ENCODE assay signal across 20 cellular contexts in genomic region chr1:230939806-230940489, GRCh38. TPM values are rescaled to one million over a fixed set of nuclear protein-coding genes. Genes with fewer than 3 reads are reported as not detected.
A peak's percentile ranks its signal among the peaks of the same experiment; 100 is the strongest.
DNase-seq lines count a peak whose midpoint lies in the region; ATAC-seq, FAIRE-seq and TF ChIP-seq lines count a peak whose summit lies in the region.
"Had no signal": no experiment of that assay in that cellular context is flagged by ENCODE, and none has a peak within 500 bp of the region (broad histone marks: within the 10 kb centered on the region; RNA-seq: fewer than 3 reads in every experiment).

No MANE protein-coding gene starts in this region.

- H3K27ac ChIP-seq in CD8-positive, alpha-beta T cell (ENCODE audit: low read depth, low read length) = no peak overlapping the region
- H3K27ac ChIP-seq in stomach (peak overlapping the region in 4 of 5 donors; percentile 9 to 65 (median 42)), pancreas (no peak overlapping the region)
- H3K27ac ChIP-seq: HL-60, SJCRH30 had no signal

- TF ChIP-seq CTCF in CD8-positive, alpha-beta T cell (IDR thresholded peaks at IDR 0.05) = no peak
- TF ChIP-seq CTCF in stomach (IDR thresholded peaks at IDR 0.05) = no peak
- no peak for TF ChIP-seq CTCF in pancreas (IDR thresholded peaks at IDR 0.05)

- H3K27me3 Mint-ChIP-seq in CD8-positive, alpha-beta T cell (ENCODE audit: low read depth) = no peaks in the 10 kb centered on the region
- peaks cover 0 to 4% (median 0%) of the 10 kb centered on the region in 3 donors for H3K27me3 Mint-ChIP-seq in immature natural killer cell (ENCODE audit: low read depth in 3 of 3)
- H3K27me3 Mint-ChIP-seq in activated T-helper 1 cell treated with anti-CD3 and anti-CD28 coated beads, Interleukin-12 subunit alpha, Interleukin-12 subunit beta, Interleukin-2, Interleukin-4 antibody, amounts not matched to agents 30 ng/mL and 10 ng/mL and 1 ng/mL, durations not matched to agents 14 hours and 24 hours and 36 hours (ENCODE audit: insufficient read depth) = no peaks in the 10 kb centered on the region
- H3K27me3 Mint-ChIP-seq: IgD-negative memory B cell had no signal

- POLR2A ChIA-PET in CD8-positive, alpha-beta T cell (lab: Charles Lee) = no interaction called here

- no peaks in the 10 kb centered on the region for H3K4me1 ChIP-seq in CD8-positive, alpha-beta T cell (ENCODE audit: insufficient read depth, low read length)
- H3K4me1 ChIP-seq in stomach (peaks cover 11 to 44% (median 30%) of the 10 kb centered on the region in 4 donors), pancreas (peaks cover 9 to 14% (median 13%) of the 10 kb centered on the region in 3 donors)
- H3K4me1 ChIP-seq: SJCRH30 had no signal

- no peaks in the 10 kb centered on the region for H3K9me3 ChIP-seq in CD8-positive, alpha-beta T cell (ENCODE audit: low read length)
- H3K9me3 ChIP-seq in stomach (no peaks in the 10 kb centered on the region), pancreas (no peaks in the 10 kb centered on the region)
- H3K9me3 ChIP-seq: SJCRH30 had no signal

- no peak for DNase-seq in CD8-positive, alpha-beta T cell
- DNase-seq in M059J (ENCODE audit: low read depth) (peak; percentile 28), immature natural killer cell (no peak), stomach (no peak), pancreas (no peak)
- no peak for DNase-seq in activated T-helper 1 cell treated with anti-CD3 and anti-CD28 coated beads, Interleukin-12 subunit alpha, Interleukin-12 subunit beta, Interleukin-2, Interleukin-4 antibody, amounts not matched to agents 30 ng/mL and 10 ng/mL and 1 ng/mL, durations not matched to agents 14 hours and 24 hours and 36 hours (ENCODE audit: low spot score)
- DNase-seq: C1 segment of cervical spinal cord, MV-4-11, NCI-H1417, NCI-H2029, NCI-H2171 treated with DMSO at 0.1 percent for 48 hours, NCI-H446 treated with DMSO at 0.1 percent for 48 hours, NCI-H748 treated with DMSO at 0.1 percent for 48 hours, RPMI8226, SJCRH30 had no signal

- CTCF ChIA-PET in CD8-positive, alpha-beta T cell (lab: Charles Lee) = no interaction called here

- no peak overlapping the region for H3K4me3 ChIP-seq in CD8-positive, alpha-beta T cell (ENCODE audit: low read depth, low read length)
- H3K4me3 ChIP-seq in stomach (no peak overlapping the region), pancreas (no peak overlapping the region)
- H3K4me3 ChIP-seq: SJCRH30 had no signal

- no peak for TF ChIP-seq POLR2A in stomach (IDR thresholded peaks at IDR 0.05)

- peaks cover 9% of the 10 kb centered on the region for H3K4me1 Mint-ChIP-seq in CD8-positive, alpha-beta T cell (ENCODE audit: low read depth)
- H3K4me1 Mint-ChIP-seq in immature natural killer cell = peaks cover 10 to 28% of the 10 kb centered on the region in 2 donors
- peaks cover 5% of the 10 kb centered on the region for H3K4me1 Mint-ChIP-seq in activated T-helper 1 cell treated with anti-CD3 and anti-CD28 coated beads, Interleukin-12 subunit alpha, Interleukin-12 subunit beta, Interleukin-2, Interleukin-4 antibody, amounts not matched to agents 30 ng/mL and 10 ng/mL and 1 ng/mL, durations not matched to agents 14 hours and 24 hours and 36 hours (ENCODE audit: low read depth)

- peak overlapping the region; percentile 1 for H3K27ac Mint-ChIP-seq in CD8-positive, alpha-beta T cell
- H3K27ac Mint-ChIP-seq in immature natural killer cell = peak overlapping the region in 4 of 6 donors; percentile 1 to 45 (median 13)
- H3K27ac Mint-ChIP-seq in activated T-helper 1 cell treated with anti-CD3 and anti-CD28 coated beads, Interleukin-12 subunit alpha, Interleukin-12 subunit beta, Interleukin-2, Interleukin-4 antibody, amounts not matched to agents 30 ng/mL and 10 ng/mL and 1 ng/mL, durations not matched to agents 14 hours and 24 hours and 36 hours = no peak overlapping the region
- H3K27ac Mint-ChIP-seq: IgD-negative memory B cell had no signal

- intact Hi-C loops in CD8-positive, alpha-beta T cell (cut with DNase I, micrococcal nuclease) = no loop called here
- intact Hi-C loops in stomach (cut with DNase I; ENCODE audit: low total_unique reads) (no loop called here), pancreas (cut with DNase I) (no loop called here)
- intact Hi-C loops in activated T-helper 1 cell treated with anti-CD3 and anti-CD28 coated beads, Interleukin-12 subunit alpha, Interleukin-12 subunit beta, Interleukin-2, Interleukin-4 antibody, amounts not matched to agents 30 ng/mL and 10 ng/mL and 1 ng/mL, durations not matched to agents 14 hours and 24 hours and 36 hours (cut with micrococcal nuclease) = no loop called here

- peaks cover 4% of the 10 kb centered on the region for H3K36me3 ChIP-seq in CD8-positive, alpha-beta T cell (ENCODE audit: insufficient read depth, low read length)
- peaks cover 0 to 25% (median 18%) of the 10 kb centered on the region in 4 donors for H3K36me3 ChIP-seq in stomach
- no peaks in the 10 kb centered on the region for H3K36me3 ChIP-seq in pancreas

- no peaks in the 10 kb centered on the region for H3K9me3 Mint-ChIP-seq in CD8-positive, alpha-beta T cell
- H3K9me3 Mint-ChIP-seq in immature natural killer cell = no peaks in the 10 kb centered on the region
- no peaks in the 10 kb centered on the region for H3K9me3 Mint-ChIP-seq in activated T-helper 1 cell treated with anti-CD3 and anti-CD28 coated beads, Interleukin-12 subunit alpha, Interleukin-12 subunit beta, Interleukin-2, Interleukin-4 antibody, amounts not matched to agents 30 ng/mL and 10 ng/mL and 1 ng/mL, durations not matched to agents 14 hours and 24 hours and 36 hours
- H3K9me3 Mint-ChIP-seq: IgD-negative memory B cell had no signal

- ATAC-seq in CD8-positive, alpha-beta T cell = no peak
- ATAC-seq in pancreas (no peak), HG03571 (IDR thresholded peaks at IDR 0.05; ENCODE audit: unreplicated experiment) (no peak)

- FAIRE-seq in pancreas (lab: Jason Lieb, UNC) = no peak
- FAIRE-seq: A204.1, HTR-8/SVneo had no signal

- H3K4me3 Mint-ChIP-seq in CD8-positive, alpha-beta T cell = no peak overlapping the region
- H3K4me3 Mint-ChIP-seq in immature natural killer cell = no peak overlapping the region
- no peak overlapping the region for H3K4me3 Mint-ChIP-seq in activated T-helper 1 cell treated with anti-CD3 and anti-CD28 coated beads, Interleukin-12 subunit alpha, Interleukin-12 subunit beta, Interleukin-2, Interleukin-4 antibody, amounts not matched to agents 30 ng/mL and 10 ng/mL and 1 ng/mL, durations not matched to agents 14 hours and 24 hours and 36 hours
- H3K4me3 Mint-ChIP-seq: IgD-negative memory B cell had no signal

- no peak for TF ChIP-seq EP300 in stomach (IDR thresholded peaks at IDR 0.05)

- 48 to 70% (median 62%) methylated on average over 4 of the region's 4 CpGs for WGBS in stomach, 5 donors
- 47 to 54% methylated on average over 4 of the region's 4 CpGs for WGBS in pancreas, 2 donors

- no peaks in the 10 kb centered on the region for H3K27me3 ChIP-seq in CD8-positive, alpha-beta T cell (ENCODE audit: insufficient read depth, low read length)
- H3K27me3 ChIP-seq in stomach (no peaks in the 10 kb centered on the region), pancreas (no peaks in the 10 kb centered on the region)
- H3K27me3 ChIP-seq: SJCRH30 had no signal

- H3K36me3 Mint-ChIP-seq in CD8-positive, alpha-beta T cell = peaks cover 62% of the 10 kb centered on the region
- peaks cover 15 to 29% (median 23%) of the 10 kb centered on the region in 3 donors for H3K36me3 Mint-ChIP-seq in immature natural killer cell
- peaks cover 30% of the 10 kb centered on the region for H3K36me3 Mint-ChIP-seq in activated T-helper 1 cell treated with anti-CD3 and anti-CD28 coated beads, Interleukin-12 subunit alpha, Interleukin-12 subunit beta, Interleukin-2, Interleukin-4 antibody, amounts not matched to agents 30 ng/mL and 10 ng/mL and 1 ng/mL, durations not matched to agents 14 hours and 24 hours and 36 hours (ENCODE audit: low read depth)

RNA-seq across cellular contexts. Expression of gene TTC13, which starts 38.7 kb away (rescaled TPM):
- 10 to 100 TPM; 15.2 to 19.3 TPM for total RNA-seq in CD8-positive, alpha-beta T cell
- total RNA-seq in M059J (2014; rRNA removed; shearing (Covaris generic)) = 15.5 and 18.5 TPM in 2 replicates
- polyA plus RNA-seq in immature natural killer cell = 10 to 100 TPM; 11.5 to 23.5 (median 15.9) TPM
- total RNA-seq in stomach = 100 to 1,000 TPM in 1 of 5 donors, 10 to 100 TPM in 4; 23.9 to 117 (median 53.3) TPM
- polyA plus RNA-seq in stomach = 1 to 10 TPM; 2.1 to 9.3 (median 3.9) TPM
- 10 to 100 TPM in 1 of 6 donors, 1 to 10 TPM in 5; 5.3 to 11.9 (median 8.2) TPM for total RNA-seq in pancreas
- polyA plus RNA-seq in pancreas = 10 to 100 TPM in 1 of 2 donors, 1 to 10 TPM in 1; 8.6 to 17.0 TPM
- total RNA-seq in activated T-helper 1 cell treated with anti-CD3 and anti-CD28 coated beads, Interleukin-12 subunit alpha, Interleukin-12 subunit beta, Interleukin-2, Interleukin-4 antibody, amounts not matched to agents 30 ng/mL and 10 ng/mL and 1 ng/mL, durations not matched to agents 14 hours and 24 hours and 36 hours = 20.7 and 21.8 TPM in 2 replicates

RNA-seq across cellular contexts. Expression of gene ARV1, which starts 38.9 kb away (rescaled TPM):
- 1 to 10 TPM; 1.4 to 1.5 TPM for total RNA-seq in CD8-positive, alpha-beta T cell
- 19.4 and 31.4 TPM in 2 replicates for total RNA-seq in M059J (2014; rRNA removed; shearing (Covaris generic))
- polyA plus RNA-seq in immature natural killer cell (10 to 100 TPM; 19.6 to 28.5 (median 24.4) TPM), stomach (10 to 100 TPM; 18.7 to 38.8 (median 18.9) TPM), pancreas (10 to 100 TPM; 17.8 to 20.1 TPM)
- total RNA-seq in stomach (10 to 100 TPM; 11.0 to 29.8 (median 13.9) TPM), pancreas (10 to 100 TPM in 1 of 6 donors, 1 to 10 TPM in 5; 7.4 to 11.0 (median 8.9) TPM)
- 14.3 and 14.6 TPM in 2 replicates for total RNA-seq in activated T-helper 1 cell treated with anti-CD3 and anti-CD28 coated beads, Interleukin-12 subunit alpha, Interleukin-12 subunit beta, Interleukin-2, Interleukin-4 antibody, amounts not matched to agents 30 ng/mL and 10 ng/mL and 1 ng/mL, durations not matched to agents 14 hours and 24 hours and 36 hours

Comparison
In these comparisons a context has a peak if more than half of its experiments do, and no peak if none do; other contexts are left out.
1. H3K27ac ChIP-seq: peak in stomach (4 of 5); none in CD8-positive, alpha-beta T cell (single experiment) and pancreas (0 of 4).